ENCODE assay signal across 9 cellular contexts in the genomic region with DNA sequence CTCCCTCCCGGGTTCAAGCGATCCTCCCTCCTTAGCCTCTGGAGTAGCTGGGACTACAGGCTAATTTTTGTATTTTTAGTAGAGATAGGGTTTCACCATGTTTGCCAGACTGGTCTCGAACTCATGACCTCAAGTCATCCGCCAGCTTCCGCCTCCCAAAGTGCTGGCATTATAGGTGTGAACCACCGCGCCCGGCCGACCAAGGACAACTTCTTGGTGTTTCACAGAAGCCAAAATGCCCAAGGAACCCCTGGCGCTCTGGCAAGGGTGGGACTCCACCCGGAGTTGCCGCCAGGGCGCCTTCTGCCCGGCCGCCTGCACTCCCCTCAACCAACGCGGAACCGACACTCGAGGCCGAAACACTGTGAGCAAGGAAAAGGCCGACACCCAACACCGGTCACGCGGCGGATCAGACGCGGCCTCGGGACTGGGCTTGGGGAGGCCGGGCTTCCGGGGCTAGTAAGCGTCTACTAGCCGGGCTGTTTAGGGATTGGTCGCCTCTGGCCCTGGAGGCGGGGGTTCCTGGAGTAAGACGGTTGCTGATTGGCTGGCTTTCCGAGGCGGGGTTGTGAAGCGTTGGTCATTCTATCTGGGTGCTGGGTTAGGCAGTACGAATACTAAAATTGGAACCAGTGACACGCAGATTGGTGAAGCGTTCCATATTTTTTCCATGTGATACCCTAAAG. TPM values are rescaled to one million over a fixed set of nuclear protein-coding genes. Genes with fewer than 3 reads are reported as not detected.
DNase-seq lines count a peak whose midpoint lies in the region; ATAC-seq and TF ChIP-seq lines count a peak whose summit lies in the region.
"Had no signal": no experiment of that assay in that cellular context is flagged by ENCODE, and none has a peak within 500 bp of the region (broad histone marks: within the 10 kb centered on the region; RNA-seq: fewer than 3 reads in every experiment).

No MANE protein-coding gene starts in this region.

- no peak overlapping the region for H2BK120ac ChIP-seq in H9 (ENCODE audit: low read depth, low read length, poor library complexity, severe bottlenecking)

- peak overlapping the region; percentile 73 for H3K14ac ChIP-seq in H9 (ENCODE audit: insufficient read depth, low read length)

- peaks cover 2 to 7% of the 10 kb centered on the region in 2 experiments for H3K4me1 Mint-ChIP-seq in H9
- peaks cover 11 to 17% of the 10 kb centered on the region in 2 donors for H3K4me1 Mint-ChIP-seq in effector memory CD8-positive, alpha-beta T cell (ENCODE audit: low read depth in 2 of 2)

- H3K9me3 Mint-ChIP-seq in H9: no peaks in the 10 kb centered on the region
- no peaks in the 10 kb centered on the region for H3K9me3 Mint-ChIP-seq in effector memory CD8-positive, alpha-beta T cell

- H3K9me3 ChIP-seq in H9 (ENCODE audit: control insufficient read depth, low read depth, low read length): no peaks in the 10 kb centered on the region
- no peaks in the 10 kb centered on the region for H3K9me3 ChIP-seq in lung (ENCODE audit: control insufficient read depth in 2 of 2, insufficient read depth in 1 of 2, low read length in 1 of 2)

- no peaks in the 10 kb centered on the region for H3K79me1 ChIP-seq in H9 (ENCODE audit: insufficient read depth, low read depth, low read length, poor library complexity, severe bottlenecking)

- H2AK5ac ChIP-seq in H9 (ENCODE audit: insufficient read length, low read length): no peak overlapping the region

- no peak overlapping the region for H2BK12ac ChIP-seq in H9 (ENCODE audit: insufficient read length, low read depth, low read length)

- H3K23ac ChIP-seq in H9 (ENCODE audit: insufficient read length, low read depth, low read length): no peak overlapping the region

- H3K56ac ChIP-seq in H9 (ENCODE audit: insufficient read length, low read depth, low read length): no peak overlapping the region

- ATAC-seq in effector memory CD8-positive, alpha-beta T cell (replicated peaks): peak; percentile 98
- peak; percentile 99 for ATAC-seq in lung (ENCODE audit: insufficient read depth, low FRiP score)

- WGBS in H9 (ENCODE audit: extremely low coverage, insufficient read length, low lambda C conversion rate): no CpG with 5 or more reads among the region's 41 CpGs
- WGBS in lung, 2 donors: 14% methylated on average over 41 of the region's 41 CpGs

- H2BK15ac ChIP-seq in H9 (ENCODE audit: low read depth, low read length): no peak overlapping the region

- no peak overlapping the region for H2AFZ ChIP-seq in H9 (ENCODE audit: low read length)

- H3K36me3 Mint-ChIP-seq in H9 (ENCODE audit: insufficient read depth in 1 of 3, low read depth in 3 of 3): peaks cover 0 to 1% (median 0%) of the 10 kb centered on the region in 3 experiments; a peak in 1 of 7 replicates
- H3K36me3 Mint-ChIP-seq in effector memory CD8-positive, alpha-beta T cell (ENCODE audit: insufficient read depth): peaks cover 7% of the 10 kb centered on the region

- TF ChIP-seq CTCF in H9 (conservative IDR thresholded peaks at IDR 0.05) (peak; percentile 25; the same call in 1 of the 3 replicates), lung (IDR thresholded peaks at IDR 0.05; ENCODE audit: control extremely low read depth, extremely low read depth) (no peak)

- H3K27me3 ChIP-seq in H9 (ENCODE audit: insufficient read depth, low read length) (no peaks in the 10 kb centered on the region), lung (ENCODE audit: control insufficient read depth, insufficient read depth) (no peaks in the 10 kb centered on the region)

- H3K27ac Mint-ChIP-seq in H9: peak overlapping the region in 2 of 3 experiments; percentile 68 to 81; a peak in 3 of 7 replicates
- H3K27ac Mint-ChIP-seq in effector memory CD8-positive, alpha-beta T cell: peak overlapping the region; percentile 90 to 92

- DNase-seq in DMS53 treated with DMSO at 0.1 percent for 48 hours (lab: John Stamatoyannopoulos, UW; ENCODE audit: unreplicated experiment) (peak; percentile 96), H9 (peak; percentile 98), NCI-H2171 treated with DMSO at 0.1 percent for 48 hours (lab: John Stamatoyannopoulos, UW) (peak; percentile 87), lung (ENCODE audit: low spot score) (peak; percentile 98), NCI-H446 treated with DMSO at 0.1 percent for 48 hours (lab: John Stamatoyannopoulos, UW) (no peak)
- peak; percentile 58 for DNase-seq in activated CD8-positive, alpha-beta memory T cell treated with anti-CD3 and anti-CD28 coated beads, Interleukin-2, amount 50 U/mL, for 1 hour (ENCODE audit: extremely low read depth)
- peak; percentile 79 to 80 (median 79) for DNase-seq in effector memory CD8-positive, alpha-beta T cell
- DNase-seq in stimulated activated CD4-positive, alpha-beta T cell treated with anti-CD3 and anti-CD28 coated beads, Interleukin-4, amount 100 ng/mL, for 48 hours (ENCODE audit: low read depth in 2 of 2): peak; percentile 77 to 86

- H3K9ac ChIP-seq in H9 (ENCODE audit: extremely low read depth, insufficient read length, low read length): peak overlapping the region; percentile 35

- no peak overlapping the region for H2BK5ac ChIP-seq in H9 (ENCODE audit: insufficient read length, low read length)

- peaks cover 4% of the 10 kb centered on the region for H3K23me2 ChIP-seq in H9 (ENCODE audit: insufficient read length, low read depth, low read length, poor library complexity, severe bottlenecking)

- peak overlapping the region; percentile 36 for H4K5ac ChIP-seq in H9 (ENCODE audit: insufficient read length, low read depth, low read length)

- H3K27ac ChIP-seq in H9 (ENCODE audit: insufficient read length, low read depth, low read length): no peak overlapping the region
- peak overlapping the region; percentile 74 to 84 for H3K27ac ChIP-seq in lung (ENCODE audit: low read depth in 1 of 2, low read length in 1 of 2)
- H3K27ac ChIP-seq: VCaP had no signal

- no peak overlapping the region for H2BK20ac ChIP-seq in H9 (ENCODE audit: low read depth, low read length, poor library complexity, severe bottlenecking)

- H3K4me1 ChIP-seq in H9 (ENCODE audit: insufficient read depth, low read length): no peaks in the 10 kb centered on the region
- no peaks in the 10 kb centered on the region for H3K4me1 ChIP-seq in lung (ENCODE audit: control insufficient read depth in 2 of 2, insufficient read depth in 2 of 2, low read length in 2 of 2)

- H4K20me1 ChIP-seq in H9 (ENCODE audit: control insufficient read depth, insufficient read depth, insufficient read length): no peaks in the 10 kb centered on the region

- H3K4me3 Mint-ChIP-seq in H9: peak overlapping the region; percentile 70 to 81
- H3K4me3 Mint-ChIP-seq in effector memory CD8-positive, alpha-beta T cell: peak overlapping the region; percentile 73 to 83

- no peaks in the 10 kb centered on the region for H3K79me2 ChIP-seq in H9 (ENCODE audit: insufficient read depth, low read length)

- peaks cover 6% of the 10 kb centered on the region for H3K27me3 Mint-ChIP-seq in H9 (ENCODE audit: low read depth)
- no peaks in the 10 kb centered on the region for H3K27me3 Mint-ChIP-seq in effector memory CD8-positive, alpha-beta T cell

- H3K4me3 ChIP-seq in lung: no peak overlapping the region

- H3K18ac ChIP-seq in H9 (ENCODE audit: insufficient read length, low read depth, low read length): peak overlapping the region; percentile 66

- no peak overlapping the region for H4K8ac ChIP-seq in H9 (replicated peaks; ENCODE audit: insufficient read length, low read depth, low read length)

- no peak overlapping the region for H3K4ac ChIP-seq in H9 (ENCODE audit: low read depth, low read length)

- H4K91ac ChIP-seq in H9 (ENCODE audit: insufficient read length, low read depth, low read length): no peak overlapping the region

- H3T11ph ChIP-seq in H9 (ENCODE audit: low read length): no peak overlapping the region

- no peaks in the 10 kb centered on the region for H3K36me3 ChIP-seq in lung (ENCODE audit: control insufficient read depth in 2 of 2, insufficient read depth in 2 of 2, low read length in 2 of 2)

- peak overlapping the region; percentile 57 for H3K4me2 ChIP-seq in H9 (ENCODE audit: insufficient read depth, insufficient read length, low read length)

RNA-seq across cellular contexts. Expression of gene CFAP157, which starts 7.7 kb away (rescaled TPM):
- total RNA-seq in H9 (2021) (0.15 and 0.22 TPM in 2 replicates), lung (10 to 100 TPM; 14.6 to 40.6 TPM)
- polyA plus RNA-seq in lung: 10 to 100 TPM; 14.8 to 17.3 TPM

RNA-seq across cellular contexts. Expression of gene PTRH1, which starts 16.3 kb away (rescaled TPM):
- total RNA-seq in H9 (2021) (10.6 and 10.9 TPM in 2 replicates), lung (10 to 100 TPM in 1 of 2 donors, 1 to 10 TPM in 1; 8.6 to 28.2 TPM)
- polyA plus RNA-seq in lung: 10 to 100 TPM; 21.2 to 41.7 TPM

RNA-seq across cellular contexts. Expression of gene TTC16, which starts 16.8 kb away (rescaled TPM):
- not detected in 2 replicates for total RNA-seq in H9 (2021)
- total RNA-seq in lung: 1 to 10 TPM; 4.0 to 5.6 TPM
- 1 to 10 TPM; 1.5 TPM for polyA plus RNA-seq in lung

RNA-seq across cellular contexts. Expression of gene TOR2A, which starts 36.0 kb away (rescaled TPM):
- 13.2 and 16.3 TPM in 2 replicates for total RNA-seq in H9 (2021)
- total RNA-seq in lung: 10 to 100 TPM in 1 of 2 donors, 1 to 10 TPM in 1; 8.8 to 19.8 TPM
- 10 to 100 TPM; 14.0 to 30.8 TPM for polyA plus RNA-seq in lung

Comparison
In these comparisons a context has a peak if more than half of its experiments do, and no peak if none do; other contexts are left out.
1. RNA of gene CFAP157, which starts 7.7 kb away (total RNA-seq): 14.6 to 40.6 TPM in lung; 0.15 to 0.22 TPM in H9; every median in the first group is over 10 times any median in the second.